13 cellular contexts compared by ENCODE assay signal in the genomic region with DNA sequence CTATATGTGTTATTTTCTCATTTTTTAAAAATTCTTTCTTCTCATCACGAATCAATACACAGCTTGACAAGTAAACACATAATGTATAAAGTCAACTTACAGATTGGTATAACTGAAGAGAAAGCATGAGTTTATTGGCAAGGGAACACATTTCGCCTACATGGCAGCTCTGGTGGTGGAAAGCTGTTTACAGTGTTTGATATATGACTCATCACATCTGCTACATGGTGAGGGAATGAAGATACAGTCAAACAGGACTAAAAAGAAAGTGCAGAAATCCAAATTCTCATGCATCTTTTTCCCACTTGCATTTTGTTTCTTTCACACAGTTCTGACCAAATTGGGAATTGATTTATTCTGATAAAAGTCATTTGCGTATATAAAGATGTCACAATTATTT.
DNase-seq lines count a peak whose midpoint lies in the region; ATAC-seq and TF ChIP-seq lines count a peak whose summit lies in the region.
"Had no signal": no experiment of that assay in that cellular context is flagged by ENCODE, and none has a peak within 500 bp of the region (broad histone marks: within the 10 kb centered on the region; RNA-seq: fewer than 3 reads in every experiment).

No MANE protein-coding gene starts in this region.

- no TSS peak for BruUV-seq in Panc1 (replicated peaks; lab: Mats Ljungman, UMichigan)

- H3K27ac ChIP-seq in Panc1 (ENCODE audit: low read length), result no peak overlapping the region
- H3K27ac ChIP-seq: 22Rv1 had no signal

- DNase-seq in DMS153 (lab: John Stamatoyannopoulos, UW) (peak; percentile 6), DMS153 treated with DMSO at 0.1 percent for 48 hours (lab: John Stamatoyannopoulos, UW; ENCODE audit: unreplicated experiment) (no peak), Panc1 (ENCODE audit: low read depth, low spot score) (peak; percentile 46), fibroblast of peridontal ligament (ENCODE audit: extremely low read depth) (peak; percentile 90), stromal cell of bone marrow (ENCODE audit: low read depth) (peak; percentile 50), MV-4-11 (lab: John Stamatoyannopoulos, UW) (no peak)
- no peak for DNase-seq in activated CD8-positive, alpha-beta T cell treated with anti-CD3 and anti-CD28 coated beads for 36 hours
- DNase-seq: NCI-H1417; nephron progenitor cell; stimulated activated naive CD8-positive, alpha-beta T cell treated with anti-CD3 and anti-CD28 coated beads, Interleukin-15, amount 100 ng/mL, for 72 hours had no signal

- peak; percentile 90 for ATAC-seq in Panc1
- no peak for ATAC-seq in activated CD8-positive, alpha-beta T cell treated with anti-CD3 and anti-CD28 coated beads for 36 hours
- no peak for ATAC-seq in HG02885 (IDR thresholded peaks at IDR 0.05; ENCODE audit: poor library complexity, unreplicated experiment)
- ATAC-seq: stimulated activated naive CD8-positive, alpha-beta T cell treated with anti-CD3 and anti-CD28 coated beads, Interleukin-15, amount 100 ng/mL, for 72 hours had no signal

- intact Hi-C loops in Panc1 (cut with micrococcal nuclease; ENCODE audit: unreplicated experiment), result no loop called here
- intact Hi-C loops in activated CD8-positive, alpha-beta T cell treated with anti-CD3 and anti-CD28 coated beads for 36 hours (cut with micrococcal nuclease), result no loop called here

- no peak overlapping the region for H3K4me3 ChIP-seq in Panc1 (ENCODE audit: low read depth in 2 of 2, low read length in 2 of 2)
- H3K4me3 ChIP-seq: HAP-1 had no signal

- no peak overlapping the region for H3K27ac Mint-ChIP-seq in activated CD8-positive, alpha-beta T cell treated with anti-CD3 and anti-CD28 coated beads for 36 hours
- H3K27ac Mint-ChIP-seq: nephron progenitor cell; stimulated activated naive CD8-positive, alpha-beta T cell treated with anti-CD3 and anti-CD28 coated beads, Interleukin-15, amount 100 ng/mL, for 72 hours had no signal

- TF ChIP-seq CTCF in Panc1 (IDR thresholded peaks at IDR 0.05), result no peak
- no peak for TF ChIP-seq CTCF in activated CD8-positive, alpha-beta T cell treated with anti-CD3 and anti-CD28 coated beads for 36 hours (IDR thresholded peaks at IDR 0.05)

- no peaks in the 10 kb centered on the region for H3K4me1 ChIP-seq in Panc1 (ENCODE audit: control insufficient read depth, insufficient read depth, low read length)
- H3K4me1 ChIP-seq: HAP-1 had no signal

- POLR2A ChIA-PET in Panc1 (lab: Charles Lee), result no interaction called here
- POLR2A ChIA-PET in activated CD8-positive, alpha-beta T cell treated with anti-CD3 and anti-CD28 coated beads for 36 hours (lab: Charles Lee), result no interaction called here

- H3K4me1 Mint-ChIP-seq in activated CD8-positive, alpha-beta T cell treated with anti-CD3 and anti-CD28 coated beads for 36 hours (ENCODE audit: low read depth), result no peaks in the 10 kb centered on the region
- H3K4me1 Mint-ChIP-seq: nephron progenitor cell; stimulated activated naive CD8-positive, alpha-beta T cell treated with anti-CD3 and anti-CD28 coated beads, Interleukin-15, amount 100 ng/mL, for 72 hours had no signal

- H3K27me3 ChIP-seq in Panc1 (ENCODE audit: control insufficient read depth, insufficient read depth, low read length), result no peaks in the 10 kb centered on the region

- no peaks in the 10 kb centered on the region for H3K36me3 ChIP-seq in Panc1 (ENCODE audit: control insufficient read depth, insufficient read depth, low read length)
- H3K36me3 ChIP-seq: HAP-1 had no signal

- CTCF ChIA-PET in Panc1 (lab: Charles Lee), result no interaction called here
- CTCF ChIA-PET in activated CD8-positive, alpha-beta T cell treated with anti-CD3 and anti-CD28 coated beads for 36 hours (lab: Charles Lee), result no interaction called here

- in situ Hi-C loops in Panc1 (cut with HindIII; ENCODE audit: low pct_unique_long_range_greater_than_20kb, low sequenced_read_pairs), result no loop called here

- H3K9me3 Mint-ChIP-seq in activated CD8-positive, alpha-beta T cell treated with anti-CD3 and anti-CD28 coated beads for 36 hours, result no peaks in the 10 kb centered on the region
- H3K9me3 Mint-ChIP-seq: nephron progenitor cell had no signal

- H3K36me3 Mint-ChIP-seq in activated CD8-positive, alpha-beta T cell treated with anti-CD3 and anti-CD28 coated beads for 36 hours (ENCODE audit: low read depth), result no peaks in the 10 kb centered on the region

- no peaks in the 10 kb centered on the region for H3K27me3 Mint-ChIP-seq in activated CD8-positive, alpha-beta T cell treated with anti-CD3 and anti-CD28 coated beads for 36 hours
- H3K27me3 Mint-ChIP-seq: stimulated activated naive CD8-positive, alpha-beta T cell treated with anti-CD3 and anti-CD28 coated beads, Interleukin-15, amount 100 ng/mL, for 72 hours had no signal

- H3K4me3 Mint-ChIP-seq in activated CD8-positive, alpha-beta T cell treated with anti-CD3 and anti-CD28 coated beads for 36 hours, result no peak overlapping the region
- H3K4me3 Mint-ChIP-seq: nephron progenitor cell; stimulated activated naive CD8-positive, alpha-beta T cell treated with anti-CD3 and anti-CD28 coated beads, Interleukin-15, amount 100 ng/mL, for 72 hours had no signal

- no peaks in the 10 kb centered on the region; the same call in 1 of the 2 replicates for H3K9me3 ChIP-seq in Panc1 (ENCODE audit: control insufficient read depth, insufficient read depth, low read depth, low read length)
- H3K9me3 ChIP-seq: HAP-1 had no signal

Comparison
In these comparisons a context has a peak if more than half of its experiments do, and no peak if none do; other contexts are left out.
1. DNase-seq: peak in DMS153 (single experiment), Panc1 (single experiment), fibroblast of peridontal ligament (single experiment) and stromal cell of bone marrow (single experiment); none in DMS153 treated with DMSO at 0.1 percent for 48 hours (single experiment), activated CD8-positive, alpha-beta T cell treated with anti-CD3 and anti-CD28 coated beads for 36 hours (single experiment) and MV-4-11 (single experiment).